1 cellular context compared by ENCODE assay signal in genomic region chr1:86018311-86018923, GRCh38.
TF ChIP-seq lines count a peak whose summit lies in the region.

No MANE protein-coding gene starts in this region.

TF ChIP-seq in GM12878, 131 proteins besides CTCF, POLR2A, EP300 and RAD21 (continued from another document):
- TF ChIP-seq CUX1 (IDR thresholded peaks at IDR 0.05; ENCODE audit: insufficient replicate concordance, low read depth, low read length) (no peak), SUZ12 (IDR thresholded peaks at IDR 0.05; ENCODE audit: unreplicated experiment) (no peak), IKZF2 (IDR thresholded peaks at IDR 0.05) (no peak), HDAC6 (IDR thresholded peaks at IDR 0.05; ENCODE audit: unreplicated experiment) (no peak), TAF1 (IDR thresholded peaks at IDR 0.05; ENCODE audit: borderline replicate concordance, low read depth, low read length) (no peak), BCLAF1 (IDR thresholded peaks at IDR 0.05) (no peak), RB1 (IDR thresholded peaks at IDR 0.05; ENCODE audit: borderline replicate concordance) (no peak), CBX3 (IDR thresholded peaks at IDR 0.05; ENCODE audit: borderline replicate concordance, low read depth) (no peak), KLF5 (IDR thresholded peaks at IDR 0.05; ENCODE audit: partially characterized antibody) (no peak), RUNX3 (IDR thresholded peaks at IDR 0.05; ENCODE audit: low read length) (peak; percentile 83)
TF ChIP-seq in GM12878: peak in this region for 3.
